Comparison of ENCODE assay signal across 10 cellular contexts in the genomic region with DNA sequence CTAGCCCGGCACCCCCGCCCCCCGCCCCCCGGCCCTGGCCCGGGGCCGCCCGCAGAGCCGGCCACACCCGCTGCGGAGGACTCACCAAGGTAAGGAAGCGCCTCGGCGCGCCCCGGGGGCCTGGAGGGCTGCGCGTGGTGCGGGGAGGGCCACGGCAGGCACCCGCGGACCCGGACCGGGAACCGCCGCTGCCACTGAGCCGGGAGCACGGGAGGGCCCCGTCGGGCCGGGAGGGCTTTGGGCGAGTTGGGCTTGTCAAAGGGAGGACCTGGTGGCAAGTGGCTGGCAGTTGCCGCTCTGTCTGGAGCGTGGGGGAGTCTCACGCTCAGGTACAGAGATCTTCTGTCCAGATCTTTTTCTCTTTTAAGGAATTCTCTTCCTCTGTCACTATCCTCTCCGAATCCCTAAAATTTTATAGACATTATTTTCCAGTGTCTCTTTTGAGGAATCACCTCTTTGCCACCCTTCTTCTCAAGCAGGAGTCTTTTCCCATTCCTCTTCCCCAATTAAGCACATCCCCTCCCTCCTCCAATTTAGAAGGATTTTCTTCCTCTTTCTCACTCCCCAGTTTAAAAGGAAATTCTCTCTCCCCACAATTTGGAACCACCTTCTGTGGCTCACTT. TPM values are rescaled to one million over a fixed set of nuclear protein-coding genes. Genes with fewer than 3 reads are reported as not detected.
DNase-seq lines count a peak whose midpoint lies in the region; ATAC-seq and TF ChIP-seq lines count a peak whose summit lies in the region.
"Had no signal": no experiment of that assay in that cellular context is flagged by ENCODE, and none has a peak within 500 bp of the region (broad histone marks: within the 10 kb centered on the region; RNA-seq: fewer than 3 reads in every experiment).

No MANE protein-coding gene starts in this region.

- H3K36me3 ChIP-seq in HEK293 (ENCODE audit: control insufficient read depth in 2 of 2, insufficient read depth in 1 of 2, low read length in 2 of 2) (no peaks in the 10 kb centered on the region), esophagus squamous epithelium (no peaks in the 10 kb centered on the region)

- H3K4me1 ChIP-seq in HEK293 (ENCODE audit: control insufficient read depth, insufficient read depth, low read length) (peaks cover 30% of the 10 kb centered on the region), esophagus squamous epithelium (peaks cover 26 to 46% (median 35%) of the 10 kb centered on the region in 3 donors)

- CTCF ChIA-PET in HEK293 (lab: Yijun Ruan, JAX): interaction anchor here (0.7 to 1.4 kb wide), 2 partner anchors 20 to 39 kb away, joined by 4 to 5 read pairs; no protein-coding TSS in a partner anchor

- 5 to 7% methylated on average over 4 to 5 of the region's 35 CpGs for WGBS in esophagus squamous epithelium, 2 donors

- DNase-seq in NCI-H1417 (lab: John Stamatoyannopoulos, UW) (peak in 2 of 3 experiments; percentile 64 to 70), NCI-H1417 treated with DMSO at 0.1 percent for 48 hours (lab: John Stamatoyannopoulos, UW) (no peak), astrocyte of the hippocampus (ENCODE audit: low read depth, low spot score) (peak; percentile 42), esophagus squamous epithelium (lab: John Stamatoyannopoulos, UW) (no peak)
- DNase-seq: effector CD4-positive, alpha-beta T cell had no signal

- H3K27ac ChIP-seq in HEK293 (ENCODE audit: extremely low read depth, low read depth, low read length): peak overlapping the region; percentile 56; the same call in 1 of the 2 replicates
- no peak overlapping the region for H3K27ac ChIP-seq in esophagus squamous epithelium

- TF ChIP-seq CTCF in HEK293 (tag by site-specific recombination; IDR thresholded peaks at IDR 0.05) (no peak), nephron (IDR thresholded peaks at IDR 0.05; ENCODE audit: unreplicated experiment in 3 of 3) (no peak), esophagus squamous epithelium (IDR thresholded peaks at IDR 0.05) (no peak)

- no peak overlapping the region for H3K27ac Mint-ChIP-seq in nephron

- peaks cover 25% of the 10 kb centered on the region for H3K4me1 Mint-ChIP-seq in nephron

- ATAC-seq in HG03342 (IDR thresholded peaks at IDR 0.05; ENCODE audit: unreplicated experiment) (no peak), HG02852 (IDR thresholded peaks at IDR 0.05; ENCODE audit: unreplicated experiment) (no peak)

- peak overlapping the region; percentile 42 for H3K4me3 ChIP-seq in HEK293 (ENCODE audit: low read depth, low read length)
- peak overlapping the region in 2 of 4 donors; percentile 23 to 57 for H3K4me3 ChIP-seq in esophagus squamous epithelium

- H3K27me3 Mint-ChIP-seq in nephron (ENCODE audit: low read depth): peaks cover 94% of the 10 kb centered on the region

- no peak for TF ChIP-seq POLR2A in esophagus squamous epithelium (IDR thresholded peaks at IDR 0.05)

- intact Hi-C loops in esophagus squamous epithelium (cut with DNase I): no loop called here

- peak overlapping the region; percentile 61 to 63 (median 62) for H3K4me3 Mint-ChIP-seq in nephron

- no peaks in the 10 kb centered on the region for H3K36me3 Mint-ChIP-seq in nephron (ENCODE audit: low read depth)

- no peaks in the 10 kb centered on the region for H3K9me3 Mint-ChIP-seq in nephron

- peaks cover 28 to 100% (median 57%) of the 10 kb centered on the region in 4 donors for H3K27me3 ChIP-seq in esophagus squamous epithelium

- POLR2A ChIA-PET in HEK293 (lab: Yijun Ruan, JAX): no interaction called here

- H3K9me3 ChIP-seq in HEK293 (ENCODE audit: control insufficient read depth, insufficient read depth, low read depth, low read length): no peaks in the 10 kb centered on the region
- H3K9me3 ChIP-seq in esophagus squamous epithelium: no peaks in the 10 kb centered on the region

TF ChIP-seq in HEK293, 187 proteins besides CTCF, POLR2A, EP300 and RAD21 (continues in another document):
- TF ChIP-seq ZSCAN30 (tag by site-specific recombination; IDR thresholded peaks at IDR 0.05) (0 out of 2 replicates have a peak, but pooled peaks have one; percentile 34), GLIS2 (tag by site-specific recombination; IDR thresholded peaks at IDR 0.05) (peak; percentile 35; the same call in 1 of the 2 replicates), IKZF3 (tag by site-specific recombination; IDR thresholded peaks at IDR 0.05) (peak; percentile 45; the same call in 1 of the 2 replicates), ZNF366 (tag by site-specific recombination; conservative IDR thresholded peaks at IDR 0.05) (peak; percentile 55), ZNF544 (tag by site-specific recombination; IDR thresholded peaks at IDR 0.05) (no peak), ZNF335 (tag by site-specific recombination; conservative IDR thresholded peaks at IDR 0.05) (peak; percentile 77), ZNF521 (tag by site-specific recombination; IDR thresholded peaks at IDR 0.05) (no peak), WT1 (tag by site-specific recombination; IDR thresholded peaks at IDR 0.05) (no peak), ZFP3 (tag by site-specific recombination; IDR thresholded peaks at IDR 0.05; ENCODE audit: low read depth) (no peak)
- TF ChIP-seq, protein P1, sequence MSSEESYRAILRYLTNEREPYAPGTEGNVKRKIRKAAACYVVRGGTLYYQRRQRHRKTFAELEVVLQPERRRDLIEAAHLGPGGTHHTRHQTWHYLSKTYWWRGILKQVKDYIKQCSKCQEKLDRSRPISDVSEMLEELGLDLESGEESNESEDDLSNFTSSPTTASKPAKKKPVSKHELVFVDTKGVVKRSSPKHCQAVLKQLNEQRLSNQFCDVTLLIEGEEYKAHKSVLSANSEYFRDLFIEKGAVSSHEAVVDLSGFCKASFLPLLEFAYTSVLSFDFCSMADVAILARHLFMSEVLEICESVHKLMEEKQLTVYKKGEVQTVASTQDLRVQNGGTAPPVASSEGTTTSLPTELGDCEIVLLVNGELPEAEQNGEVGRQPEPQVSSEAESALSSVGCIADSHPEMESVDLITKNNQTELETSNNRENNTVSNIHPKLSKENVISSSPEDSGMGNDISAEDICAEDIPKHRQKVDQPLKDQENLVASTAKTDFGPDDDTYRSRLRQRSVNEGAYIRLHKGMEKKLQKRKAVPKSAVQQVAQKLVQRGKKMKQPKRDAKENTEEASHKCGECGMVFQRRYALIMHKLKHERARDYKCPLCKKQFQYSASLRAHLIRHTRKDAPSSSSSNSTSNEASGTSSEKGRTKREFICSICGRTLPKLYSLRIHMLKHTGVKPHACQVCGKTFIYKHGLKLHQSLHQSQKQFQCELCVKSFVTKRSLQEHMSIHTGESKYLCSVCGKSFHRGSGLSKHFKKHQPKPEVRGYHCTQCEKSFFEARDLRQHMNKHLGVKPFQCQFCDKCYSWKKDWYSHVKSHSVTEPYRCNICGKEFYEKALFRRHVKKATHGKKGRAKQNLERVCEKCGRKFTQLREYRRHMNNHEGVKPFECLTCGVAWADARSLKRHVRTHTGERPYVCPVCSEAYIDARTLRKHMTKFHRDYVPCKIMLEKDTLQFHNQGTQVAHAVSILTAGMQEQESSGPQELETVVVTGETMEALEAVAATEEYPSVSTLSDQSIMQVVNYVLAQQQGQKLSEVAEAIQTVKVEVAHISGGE (tag by site-specific recombination; conservative IDR thresholded peaks at IDR 0.05; ENCODE audit: low read depth): no peak
- TF ChIP-seq, protein P2, sequence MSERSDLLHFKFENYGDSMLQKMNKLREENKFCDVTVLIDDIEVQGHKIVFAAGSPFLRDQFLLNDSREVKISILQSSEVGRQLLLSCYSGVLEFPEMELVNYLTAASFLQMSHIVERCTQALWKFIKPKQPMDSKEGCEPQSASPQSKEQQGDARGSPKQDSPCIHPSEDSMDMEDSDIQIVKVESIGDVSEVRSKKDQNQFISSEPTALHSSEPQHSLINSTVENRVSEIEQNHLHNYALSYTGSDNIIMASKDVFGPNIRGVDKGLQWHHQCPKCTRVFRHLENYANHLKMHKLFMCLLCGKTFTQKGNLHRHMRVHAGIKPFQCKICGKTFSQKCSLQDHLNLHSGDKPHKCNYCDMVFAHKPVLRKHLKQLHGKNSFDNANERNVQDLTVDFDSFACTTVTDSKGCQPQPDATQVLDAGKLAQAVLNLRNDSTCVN (tag by site-specific recombination; optimal IDR thresholded peaks at IDR 0.05): peak; percentile 47
- TF ChIP-seq, protein P3, sequence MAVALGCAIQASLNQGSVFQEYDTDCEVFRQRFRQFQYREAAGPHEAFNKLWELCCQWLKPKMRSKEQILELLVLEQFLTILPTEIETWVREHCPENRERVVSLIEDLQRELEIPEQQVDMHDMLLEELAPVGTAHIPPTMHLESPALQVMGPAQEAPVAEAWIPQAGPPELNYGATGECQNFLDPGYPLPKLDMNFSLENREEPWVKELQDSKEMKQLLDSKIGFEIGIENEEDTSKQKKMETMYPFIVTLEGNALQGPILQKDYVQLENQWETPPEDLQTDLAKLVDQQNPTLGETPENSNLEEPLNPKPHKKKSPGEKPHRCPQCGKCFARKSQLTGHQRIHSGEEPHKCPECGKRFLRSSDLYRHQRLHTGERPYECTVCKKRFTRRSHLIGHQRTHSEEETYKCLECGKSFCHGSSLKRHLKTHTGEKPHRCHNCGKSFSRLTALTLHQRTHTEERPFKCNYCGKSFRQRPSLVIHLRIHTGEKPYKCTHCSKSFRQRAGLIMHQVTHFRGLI (tag by site-specific recombination; IDR thresholded peaks at IDR 0.05): peak; percentile 92
- TF ChIP-seq, protein P4, sequence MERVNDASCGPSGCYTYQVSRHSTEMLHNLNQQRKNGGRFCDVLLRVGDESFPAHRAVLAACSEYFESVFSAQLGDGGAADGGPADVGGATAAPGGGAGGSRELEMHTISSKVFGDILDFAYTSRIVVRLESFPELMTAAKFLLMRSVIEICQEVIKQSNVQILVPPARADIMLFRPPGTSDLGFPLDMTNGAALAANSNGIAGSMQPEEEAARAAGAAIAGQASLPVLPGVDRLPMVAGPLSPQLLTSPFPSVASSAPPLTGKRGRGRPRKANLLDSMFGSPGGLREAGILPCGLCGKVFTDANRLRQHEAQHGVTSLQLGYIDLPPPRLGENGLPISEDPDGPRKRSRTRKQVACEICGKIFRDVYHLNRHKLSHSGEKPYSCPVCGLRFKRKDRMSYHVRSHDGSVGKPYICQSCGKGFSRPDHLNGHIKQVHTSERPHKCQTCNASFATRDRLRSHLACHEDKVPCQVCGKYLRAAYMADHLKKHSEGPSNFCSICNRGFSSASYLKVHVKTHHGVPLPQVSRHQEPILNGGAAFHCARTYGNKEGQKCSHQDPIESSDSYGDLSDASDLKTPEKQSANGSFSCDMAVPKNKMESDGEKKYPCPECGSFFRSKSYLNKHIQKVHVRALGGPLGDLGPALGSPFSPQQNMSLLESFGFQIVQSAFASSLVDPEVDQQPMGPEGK (tag by site-specific recombination; IDR thresholded peaks at IDR 0.05): 0 out of 2 replicates have a peak, but pooled peaks have one; percentile 16

RNA-seq across cellular contexts. Expression of a gene that starts 11.3 kb away (rescaled TPM):
- under 1 TPM in 1 of 4 donors, not detected in 3; 0.22 TPM for total RNA-seq in esophagus squamous epithelium
- total RNA-seq: pulmonary artery endothelial cell had no signal

Comparison
In these comparisons a context has a peak if more than half of its experiments do, and no peak if none do; other contexts are left out.
1. DNase-seq: peak in NCI-H1417 (2 of 3) and astrocyte of the hippocampus (single experiment); none in NCI-H1417 treated with DMSO at 0.1 percent for 48 hours (single experiment) and esophagus squamous epithelium (single experiment).